ENCODE assay signal across 12 cellular contexts in the genomic region with DNA sequence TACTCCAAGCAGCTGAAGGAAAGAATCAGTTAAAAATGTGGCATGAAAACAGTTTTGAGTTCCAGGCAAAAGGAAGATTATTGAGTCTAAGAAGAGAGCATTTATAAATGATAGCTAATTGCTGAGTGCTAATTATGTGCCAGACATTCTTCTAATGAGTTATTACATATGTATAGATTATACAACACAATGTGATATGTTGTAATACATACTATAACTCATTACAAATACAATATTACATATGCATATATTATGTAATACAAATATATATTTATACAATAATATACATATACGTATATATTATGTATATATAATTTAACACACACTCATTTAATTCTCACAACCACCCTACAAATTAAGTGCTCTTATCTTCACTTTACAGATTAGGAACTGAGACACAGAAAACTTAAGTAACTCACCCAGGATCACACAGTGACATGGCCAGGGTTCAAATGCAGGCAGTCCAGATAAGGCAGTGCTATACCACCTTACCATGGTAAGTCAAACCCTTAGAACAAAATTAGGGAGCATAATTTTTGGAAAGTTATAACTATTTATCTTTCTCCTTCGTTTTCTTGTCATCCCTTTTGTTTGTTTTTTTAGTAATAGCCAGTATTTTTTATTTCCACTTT. TPM values are rescaled to one million over a fixed set of nuclear protein-coding genes. Genes with fewer than 3 reads are reported as not detected.
DNase-seq lines count a peak whose midpoint lies in the region; ATAC-seq, FAIRE-seq and TF ChIP-seq lines count a peak whose summit lies in the region.
"Had no signal": no experiment of that assay in that cellular context is flagged by ENCODE, and none has a peak within 500 bp of the region (broad histone marks: within the 10 kb centered on the region; RNA-seq: fewer than 3 reads in every experiment).

No MANE protein-coding gene starts in this region.

- peak overlapping the region in 4 of 11 experiments; percentile 6 to 58 (median 54); a peak in 6 of 22 replicates for H3K9ac ChIP-seq in BLaER1 treated with 17β-estradiol and CSF1 and Interleukin-3, amounts not matched to agents 10 nM and 100 nM
- peak overlapping the region; percentile 81 for H3K9ac ChIP-seq in skeletal muscle satellite cell (ENCODE audit: low read depth, low read length)

- peak overlapping the region; percentile 63 to 98 (median 86); a peak in 19 of 22 replicates for H3K4me2 ChIP-seq in BLaER1 treated with 17β-estradiol and CSF1 and Interleukin-3, amounts not matched to agents 10 nM and 100 nM
- H3K4me2 ChIP-seq in skeletal muscle satellite cell (ENCODE audit: low read length), result peak overlapping the region; percentile 67

- DNase-seq in adrenal gland, result no peak
- DNase-seq in GM12892 (ENCODE audit: insufficient read length), result no peak
- DNase-seq in pons (ENCODE audit: low spot score), result no peak
- no peak for DNase-seq in COR-L47 (lab: John Stamatoyannopoulos, UW)
- DNase-seq: activated CD8-positive, alpha-beta T cell treated with anti-CD3 and anti-CD28 coated beads, Interleukin-2, amount 10 ng/mL, durations not matched to agents 7 days and 5 days; activated naive CD4-positive, alpha-beta T cell treated with anti-CD3 and anti-CD28 coated beads, Interleukin-2, amount 50 U/mL, for 16 hours; NCI-H1436 treated with DMSO at 0.1 percent for 48 hours; stimulated activated naive CD4-positive, alpha-beta T cell treated with Interleukin-2 at 50 U/mL for 16 hours had no signal

- intact Hi-C loops in adrenal gland (cut with DNase I), result no loop called here

- H3K36me3 ChIP-seq in BLaER1 treated with 17β-estradiol and CSF1 and Interleukin-3, amounts not matched to agents 10 nM and 100 nM, result no peaks in the 10 kb centered on the region
- H3K36me3 ChIP-seq in adrenal gland (replicated peaks in 1 of 2) (no peaks in the 10 kb centered on the region), skeletal muscle satellite cell (ENCODE audit: insufficient read depth, low read length) (no peaks in the 10 kb centered on the region)

- no peak for TF ChIP-seq CTCF in adrenal gland (IDR thresholded peaks at IDR 0.05)

- no peaks in the 10 kb centered on the region for H3K9me3 ChIP-seq in BLaER1 treated with 17β-estradiol and CSF1 and Interleukin-3, amounts not matched to agents 10 nM and 100 nM (replicated peaks in 1 of 11)
- no peaks in the 10 kb centered on the region for H3K9me3 ChIP-seq in adrenal gland (replicated peaks in 1 of 3)
- H3K9me3 ChIP-seq in skeletal muscle satellite cell (replicated peaks; ENCODE audit: low read length), result no peaks in the 10 kb centered on the region

- H3K4me3 ChIP-seq in BLaER1 treated with 17β-estradiol and CSF1 and Interleukin-3, amounts not matched to agents 10 nM and 100 nM, result peak overlapping the region in 3 of 10 experiments; percentile 27 to 38 (median 36); a peak in 3 of 20 replicates
- H3K4me3 ChIP-seq in adrenal gland, result peak overlapping the region in 1 of 4 donors; percentile 24
- H3K4me3 ChIP-seq in skeletal muscle satellite cell (ENCODE audit: low read length), result peak overlapping the region; percentile 52

- ATAC-seq in GM21576 (IDR thresholded peaks at IDR 0.05; ENCODE audit: unreplicated experiment), result no peak
- ATAC-seq: activated CD8-positive, alpha-beta T cell treated with anti-CD3 and anti-CD28 coated beads, Interleukin-2, amount 10 ng/mL, durations not matched to agents 7 days and 5 days had no signal

- WGBS in adrenal gland, 4 donors, result 55 to 65% (median 59%) methylated on average over 2 of the region's 2 CpGs

- peaks cover 59 to 95% (median 91%) of the 10 kb centered on the region in 10 experiments for H3K4me1 ChIP-seq in BLaER1 treated with 17β-estradiol and CSF1 and Interleukin-3, amounts not matched to agents 10 nM and 100 nM
- H3K4me1 ChIP-seq in adrenal gland (replicated peaks in 1 of 2), result peaks cover 31 to 87% of the 10 kb centered on the region in 2 donors
- peaks cover 86% of the 10 kb centered on the region for H3K4me1 ChIP-seq in skeletal muscle satellite cell (ENCODE audit: control insufficient read depth, insufficient read depth, low read length)

- peak overlapping the region in 9 of 11 experiments; percentile 36 to 76 (median 61); a peak in 13 of 22 replicates for H3K27ac ChIP-seq in BLaER1 treated with 17β-estradiol and CSF1 and Interleukin-3, amounts not matched to agents 10 nM and 100 nM
- peak overlapping the region; percentile 53 to 86 (median 79) for H3K27ac ChIP-seq in adrenal gland
- H3K27ac ChIP-seq in layer of hippocampus (ENCODE audit: low read depth, low read length), result peak overlapping the region; percentile 89

- no peak for FAIRE-seq in GM12892 (lab: Jason Lieb, UNC)

- TF ChIP-seq POLR2A in adrenal gland (IDR thresholded peaks at IDR 0.05), result no peak
- TF ChIP-seq POLR2A in GM12892 (IDR thresholded peaks at IDR 0.05; ENCODE audit: low read depth, low read length), result no peak

- H4K20me1 ChIP-seq in BLaER1 treated with 17β-estradiol and CSF1 and Interleukin-3, amounts not matched to agents 10 nM and 100 nM, result peaks cover 0 to 8% (median 0%) of the 10 kb centered on the region in 11 experiments; a peak in 1 of 22 replicates

- H3K27me3 ChIP-seq in BLaER1 treated with 17β-estradiol and CSF1 and Interleukin-3, amounts not matched to agents 10 nM and 100 nM, result peaks cover 0 to 36% (median 31%) of the 10 kb centered on the region in 11 experiments; a peak in 20 of 22 replicates
- H3K27me3 ChIP-seq in adrenal gland, result no peaks in the 10 kb centered on the region
- H3K27me3 ChIP-seq in layer of hippocampus (ENCODE audit: control insufficient read depth, insufficient read depth, low read length), result no peaks in the 10 kb centered on the region
- no peaks in the 10 kb centered on the region for H3K27me3 ChIP-seq in skeletal muscle satellite cell (ENCODE audit: control insufficient read depth, insufficient read depth, low read length)

RNA-seq across cellular contexts. Expression of a gene that starts 4.0 kb away (rescaled TPM):
- 10 to 100 TPM; 27.3 to 56.8 (median 42.2) TPM for total RNA-seq in adrenal gland
- polyA plus RNA-seq in adrenal gland, result 10 to 100 TPM; 13.4 to 14.6 (median 14.2) TPM
- total RNA-seq in skeletal muscle satellite cell (2012; rRNA removed), result 1.0 and 13.1 TPM in 2 replicates
- 1.3 TPM for polyA plus RNA-seq in GM12892 (2012; ENCODE audit: missing spikeins)

RNA-seq across cellular contexts. Expression of a gene that starts 32.5 kb away (rescaled TPM):
- total RNA-seq in adrenal gland, result 100 to 1,000 TPM in 1 of 8 donors, 10 to 100 TPM in 7; 22.8 to 142 (median 63.4) TPM
- 100 to 1,000 TPM in 1 of 3 donors, 10 to 100 TPM in 2; 26.3 to 108 (median 40.1) TPM for polyA plus RNA-seq in adrenal gland
- total RNA-seq in skeletal muscle satellite cell (2012; rRNA removed), result 55.3 and 65.4 TPM in 2 replicates
- 130 TPM for polyA plus RNA-seq in GM12892 (2012; ENCODE audit: missing spikeins)
